14 cellular contexts compared by ENCODE assay signal in genomic region chr12:96238336-96239031, GRCh38. TPM values are rescaled to one million over a fixed set of nuclear protein-coding genes. Genes with fewer than 3 reads are reported as not detected.
DNase-seq lines count a peak whose midpoint lies in the region; ATAC-seq, FAIRE-seq and TF ChIP-seq lines count a peak whose summit lies in the region.
"Had no signal": no experiment of that assay in that cellular context is flagged by ENCODE, and none has a peak within 500 bp of the region (broad histone marks: within the 10 kb centered on the region; RNA-seq: fewer than 3 reads in every experiment).

No MANE protein-coding gene starts in this region.

- H3K27ac Mint-ChIP-seq in activated T-cell treated with anti-CD3 and anti-CD28 coated beads, Interleukin-2, amount 50 U/mL, for 24 hours: peak overlapping the region; percentile 88
- no peak overlapping the region for H3K27ac Mint-ChIP-seq in activated T-cell treated with anti-CD3 and anti-CD28 coated beads, Interleukin-2, amount 50 U/mL, for 72 hours
- peak overlapping the region; percentile 95 for H3K27ac Mint-ChIP-seq in MCF 10A (ENCODE audit: low read depth, unreplicated experiment)
- H3K27ac Mint-ChIP-seq: activated B cell treated with CpG ODN at 0.5 μM for 24 hours had no signal

- peak overlapping the region; percentile 25 to 65 for H3K4ac ChIP-seq in mesenchymal stem cell (ENCODE audit: low read depth in 1 of 2, low read length in 2 of 2)

- H4K91ac ChIP-seq in mesenchymal stem cell (ENCODE audit: low read length): peak overlapping the region; percentile 80

- DNase-seq in activated T-cell treated with anti-CD3 and anti-CD28 coated beads, Interleukin-2, amount 50 U/mL, for 24 hours: peak; percentile 30
- no peak for DNase-seq in activated T-cell treated with anti-CD3 and anti-CD28 coated beads, Interleukin-2, amount 50 U/mL, for 72 hours
- DNase-seq in MCF 10A (ENCODE audit: unreplicated experiment): no peak
- no peak for DNase-seq in mesenchymal stem cell
- DNase-seq in GM19239 (ENCODE audit: insufficient read length, low spot score): no peak
- DNase-seq in COLO829 (ENCODE audit: low spot score): no peak
- DNase-seq: activated B cell treated with CpG ODN at 0.5 μM for 24 hours; activated gamma-delta T cell; NCI-H1092 treated with DMSO at 0.1 percent for 48 hours; SHP77 treated with DMSO at 0.1 percent for 48 hours; stimulated activated naive B cell treated with anti-CD40 and anti-IgM and Interleukin-4, amounts not matched to agents 10 μg/mL and 1 μg/mL and 100 μg/mL, for 72 hours had no signal

- peak overlapping the region; percentile 62 for H2AK5ac ChIP-seq in mesenchymal stem cell (ENCODE audit: low read length, severe bottlenecking)

- H3K4me1 Mint-ChIP-seq in activated T-cell treated with anti-CD3 and anti-CD28 coated beads, Interleukin-2, amount 50 U/mL, for 24 hours (ENCODE audit: low read depth): peaks cover 87% of the 10 kb centered on the region
- peaks cover 81% of the 10 kb centered on the region for H3K4me1 Mint-ChIP-seq in activated T-cell treated with anti-CD3 and anti-CD28 coated beads, Interleukin-2, amount 50 U/mL, for 72 hours (ENCODE audit: low read depth)
- peaks cover 53% of the 10 kb centered on the region for H3K4me1 Mint-ChIP-seq in MCF 10A (ENCODE audit: insufficient read depth, unreplicated experiment)

- H3K27me3 Mint-ChIP-seq in activated T-cell treated with anti-CD3 and anti-CD28 coated beads, Interleukin-2, amount 50 U/mL, for 24 hours: no peaks in the 10 kb centered on the region
- no peaks in the 10 kb centered on the region for H3K27me3 Mint-ChIP-seq in activated T-cell treated with anti-CD3 and anti-CD28 coated beads, Interleukin-2, amount 50 U/mL, for 72 hours (ENCODE audit: low read depth)
- H3K27me3 Mint-ChIP-seq in MCF 10A (ENCODE audit: insufficient read depth, unreplicated experiment): no peaks in the 10 kb centered on the region
- H3K27me3 Mint-ChIP-seq: activated B cell treated with CpG ODN at 0.5 μM for 24 hours; stimulated activated naive B cell treated with anti-CD40 and anti-IgM and Interleukin-4, amounts not matched to agents 10 μg/mL and 1 μg/mL and 100 μg/mL, for 72 hours had no signal

- no peak for TF ChIP-seq CTCF in MCF 10A (IDR thresholded peaks at IDR 0.05; ENCODE audit: unreplicated experiment)

- H3K4me3 Mint-ChIP-seq in activated T-cell treated with anti-CD3 and anti-CD28 coated beads, Interleukin-2, amount 50 U/mL, for 24 hours: peak overlapping the region; percentile 39
- H3K4me3 Mint-ChIP-seq in activated T-cell treated with anti-CD3 and anti-CD28 coated beads, Interleukin-2, amount 50 U/mL, for 72 hours: peak overlapping the region in 1 of 2 donors; percentile 15
- no peak overlapping the region for H3K4me3 Mint-ChIP-seq in MCF 10A (ENCODE audit: unreplicated experiment)
- H3K4me3 Mint-ChIP-seq: activated B cell treated with CpG ODN at 0.5 μM for 24 hours; stimulated activated naive B cell treated with anti-CD40 and anti-IgM and Interleukin-4, amounts not matched to agents 10 μg/mL and 1 μg/mL and 100 μg/mL, for 72 hours had no signal

- H3K27ac ChIP-seq in mesenchymal stem cell (ENCODE audit: low read length, poor library complexity, severe bottlenecking): no peak overlapping the region
- H3K27ac ChIP-seq in subcutaneous abdominal adipose tissue (ENCODE audit: low read depth, low read length): peak overlapping the region; percentile 71

- WGBS in mesenchymal stem cell: 90% methylated on average over 12 of the region's 13 CpGs

- H4K8ac ChIP-seq in mesenchymal stem cell (ENCODE audit: low read length): no peak overlapping the region

- H3K9ac ChIP-seq in mesenchymal stem cell (ENCODE audit: low read length) (peak overlapping the region; percentile 90), subcutaneous abdominal adipose tissue (ENCODE audit: low read length in 5 of 5) (no peak overlapping the region)

- peak overlapping the region in 1 of 2 experiments; percentile 71 for H3K23ac ChIP-seq in mesenchymal stem cell (ENCODE audit: low read length in 2 of 2)

- no peak for ATAC-seq in activated T-cell treated with anti-CD3 and anti-CD28 coated beads, Interleukin-2, amount 50 U/mL, for 72 hours (replicated peaks in 1 of 2)
- ATAC-seq in GM21619 (IDR thresholded peaks at IDR 0.05; ENCODE audit: unreplicated experiment): no peak

- FAIRE-seq in GM19239 (lab: Jason Lieb, UNC): no peak

- POLR2A ChIA-PET in MCF 10A (lab: Yijun Ruan, JAX): interaction anchor here (0.8 to 3.3 kb wide), 13 partner anchors 9 to 172 kb away, joined by 3 to 40 read pairs (median 4); partner anchors contain the start of gene CDK17

- CTCF ChIA-PET in MCF 10A (lab: Yijun Ruan, JAX): interaction anchor here (0.5 to 2.4 kb wide), 6 partner anchors 10 to 626 kb away, joined by 3 to 15 read pairs (median 4); no protein-coding TSS in a partner anchor

- H3K36me3 Mint-ChIP-seq in activated T-cell treated with anti-CD3 and anti-CD28 coated beads, Interleukin-2, amount 50 U/mL, for 24 hours (ENCODE audit: low read depth): peaks cover 65% of the 10 kb centered on the region
- peaks cover 4 to 19% of the 10 kb centered on the region in 2 donors for H3K36me3 Mint-ChIP-seq in activated T-cell treated with anti-CD3 and anti-CD28 coated beads, Interleukin-2, amount 50 U/mL, for 72 hours (ENCODE audit: insufficient read depth in 2 of 2)
- peaks cover 42% of the 10 kb centered on the region for H3K36me3 Mint-ChIP-seq in MCF 10A (ENCODE audit: insufficient read depth, unreplicated experiment)

- no peak overlapping the region for H2AFZ ChIP-seq in mesenchymal stem cell (ENCODE audit: low read depth, low read length)

- H2BK5ac ChIP-seq in mesenchymal stem cell (ENCODE audit: low read depth, low read length, poor library complexity, severe bottlenecking): no peak overlapping the region

- H3K27me3 ChIP-seq in mesenchymal stem cell (ENCODE audit: control insufficient read depth in 1 of 2, insufficient read depth in 1 of 2, low read length in 2 of 2): no peaks in the 10 kb centered on the region
- H3K27me3 ChIP-seq in subcutaneous abdominal adipose tissue (ENCODE audit: control insufficient read depth in 5 of 5, insufficient read depth in 4 of 5, low read length in 5 of 5): peaks cover 0 to 20% (median 4%) of the 10 kb centered on the region in 5 donors

- no peak overlapping the region for H3K4me2 ChIP-seq in mesenchymal stem cell (ENCODE audit: low read length, poor library complexity, severe bottlenecking)

- H2BK12ac ChIP-seq in mesenchymal stem cell (ENCODE audit: low read length in 2 of 2): peak overlapping the region in 1 of 2 experiments; percentile 58

- H3K4me1 ChIP-seq in mesenchymal stem cell (ENCODE audit: control insufficient read depth, insufficient read depth, low read depth, low read length) (peaks cover 35% of the 10 kb centered on the region), subcutaneous abdominal adipose tissue (ENCODE audit: control insufficient read depth in 5 of 5, insufficient read depth in 5 of 5, low read length in 5 of 5) (peaks cover 20 to 93% (median 81%) of the 10 kb centered on the region in 5 donors)

- peaks cover 5 to 35% of the 10 kb centered on the region in 2 experiments for H3K36me3 ChIP-seq in mesenchymal stem cell (ENCODE audit: control insufficient read depth in 1 of 2, insufficient read depth in 2 of 2, low read depth in 1 of 2, low read length in 2 of 2)
- peaks cover 0 to 3% (median 0%) of the 10 kb centered on the region in 5 donors for H3K36me3 ChIP-seq in subcutaneous abdominal adipose tissue (ENCODE audit: control insufficient read depth in 5 of 5, insufficient read depth in 5 of 5, low read length in 5 of 5)

- BruUV-seq in MCF 10A (replicated peaks; lab: Mats Ljungman, UMichigan): no TSS peak

- no peak overlapping the region for H3K4me3 ChIP-seq in mesenchymal stem cell (ENCODE audit: insufficient read depth in 1 of 2, low read depth in 1 of 2, low read length in 2 of 2)
- no peak overlapping the region for H3K4me3 ChIP-seq in subcutaneous abdominal adipose tissue (ENCODE audit: low read depth in 1 of 5, low read length in 5 of 5)
- H3K4me3 ChIP-seq: mucosa of descending colon had no signal

- no peaks in the 10 kb centered on the region for H3K9me3 Mint-ChIP-seq in activated T-cell treated with anti-CD3 and anti-CD28 coated beads, Interleukin-2, amount 50 U/mL, for 24 hours
- H3K9me3 Mint-ChIP-seq in activated T-cell treated with anti-CD3 and anti-CD28 coated beads, Interleukin-2, amount 50 U/mL, for 72 hours: no peaks in the 10 kb centered on the region
- no peaks in the 10 kb centered on the region for H3K9me3 Mint-ChIP-seq in MCF 10A (ENCODE audit: unreplicated experiment)
- H3K9me3 Mint-ChIP-seq: activated B cell treated with CpG ODN at 0.5 μM for 24 hours; stimulated activated naive B cell treated with anti-CD40 and anti-IgM and Interleukin-4, amounts not matched to agents 10 μg/mL and 1 μg/mL and 100 μg/mL, for 72 hours had no signal

- peak overlapping the region; percentile 40 to 87 for H3K18ac ChIP-seq in mesenchymal stem cell (ENCODE audit: low read depth in 1 of 2, low read length in 2 of 2)

- peaks cover 31% of the 10 kb centered on the region for H3K79me1 ChIP-seq in mesenchymal stem cell (replicated peaks; ENCODE audit: low read length, poor library complexity, severe bottlenecking)

- peak overlapping the region; percentile 2 for H2BK120ac ChIP-seq in mesenchymal stem cell (ENCODE audit: low read depth, low read length)

- peak overlapping the region in 1 of 2 experiments; percentile 74 for H3K14ac ChIP-seq in mesenchymal stem cell (ENCODE audit: low read length in 2 of 2)

- no peaks in the 10 kb centered on the region for H3K9me3 ChIP-seq in mesenchymal stem cell (ENCODE audit: control insufficient read depth, low read length)
- no peaks in the 10 kb centered on the region for H3K9me3 ChIP-seq in subcutaneous abdominal adipose tissue (ENCODE audit: control insufficient read depth in 5 of 5, low read length in 5 of 5)
- H3K9me3 ChIP-seq: mucosa of descending colon had no signal

- intact Hi-C loops in MCF 10A (cut with micrococcal nuclease): no loop called here

- H2BK15ac ChIP-seq in mesenchymal stem cell (ENCODE audit: low read depth, poor library complexity, severe bottlenecking): peak overlapping the region; percentile 90

RNA-seq across cellular contexts. Expression of gene ELK3, which starts 44.3 kb away (rescaled TPM):
- 10 to 100 TPM; 31.2 to 34.9 TPM for total RNA-seq in activated T-cell treated with anti-CD3 and anti-CD28 coated beads, Interleukin-2, amount 50 U/mL, for 72 hours
- total RNA-seq in MCF 10A (2022): 50.1 and 53.2 TPM in 2 replicates
- 62.4 TPM for polyA plus RNA-seq in mesenchymal stem cell (2013, experiment 1 of 2)
- 63.9 TPM for polyA plus RNA-seq in mesenchymal stem cell (2013, experiment 2 of 2)
